Comparison of ENCODE assay signal across 8 cellular contexts in genomic region chr1:212415107-212415841, GRCh38. TPM values are rescaled to one million over a fixed set of nuclear protein-coding genes. Genes with fewer than 3 reads are reported as not detected.
DNase-seq lines count a peak whose midpoint lies in the region; ATAC-seq and TF ChIP-seq lines count a peak whose summit lies in the region.

No MANE protein-coding gene starts in this region.

- no peaks in the 10 kb centered on the region for H3K9me3 Mint-ChIP-seq in activated naive CD4-positive, alpha-beta T cell treated with anti-CD3 and anti-CD28 coated beads for 36 hours

- H3K27me3 ChIP-seq in right cardiac atrium (ENCODE audit: control insufficient read depth, insufficient read depth) = no peaks in the 10 kb centered on the region
- H3K27me3 ChIP-seq in skeletal muscle tissue (ENCODE audit: control insufficient read depth in 3 of 3, insufficient read depth in 3 of 3, low read length in 3 of 3) = no peaks in the 10 kb centered on the region

- H3K9ac ChIP-seq in skeletal muscle tissue (ENCODE audit: low read depth in 1 of 3, low read length in 3 of 3) = peak overlapping the region in 2 of 3 donors; percentile 69 to 83

- no peak for DNase-seq in activated naive CD4-positive, alpha-beta T cell treated with anti-CD3 and anti-CD28 coated beads for 36 hours
- DNase-seq in activated naive CD4-positive, alpha-beta T cell treated with Interleukin-2 at 50 U/mL for 16 hours = no peak
- DNase-seq in right cardiac atrium (no peak), mucosa of descending colon (no peak), mucosa of gallbladder (ENCODE audit: low spot score) (no peak), NCI-H1048 (lab: John Stamatoyannopoulos, UW) (no peak)

- peaks cover 1 to 8% (median 6%) of the 10 kb centered on the region in 3 donors for H3K36me3 ChIP-seq in skeletal muscle tissue (ENCODE audit: control insufficient read depth in 3 of 3, insufficient read depth in 3 of 3, low read length in 3 of 3)
- no peaks in the 10 kb centered on the region for H3K36me3 ChIP-seq in mucosa of descending colon (ENCODE audit: low read depth)

- WGBS in right cardiac atrium = 69% methylated on average over 13 of the region's 13 CpGs

- intact Hi-C loops in activated naive CD4-positive, alpha-beta T cell treated with anti-CD3 and anti-CD28 coated beads for 36 hours (cut with micrococcal nuclease) = loop anchor here (2.0 kb wide), 1 partner anchor 42 kb away; no protein-coding TSS in a partner anchor
- intact Hi-C loops in right cardiac atrium (cut with DNase I) (no loop called here), mucosa of descending colon (cut with DNase I, micrococcal nuclease) (no loop called here)

- no peak overlapping the region for H3K27ac ChIP-seq in right cardiac atrium (ENCODE audit: low read length)
- H3K27ac ChIP-seq in skeletal muscle tissue (ENCODE audit: low read depth, low read length) = peak overlapping the region; percentile 5

- peak overlapping the region; percentile 72 for H3K27ac Mint-ChIP-seq in activated naive CD4-positive, alpha-beta T cell treated with anti-CD3 and anti-CD28 coated beads for 36 hours

- no peaks in the 10 kb centered on the region for H3K9me3 ChIP-seq in right cardiac atrium (ENCODE audit: control insufficient read depth, low read length)
- H3K9me3 ChIP-seq in skeletal muscle tissue (ENCODE audit: control insufficient read depth in 3 of 3, low read length in 3 of 3) = no peaks in the 10 kb centered on the region
- no peaks in the 10 kb centered on the region for H3K9me3 ChIP-seq in mucosa of descending colon

- TF ChIP-seq CTCF in WI38 (IDR thresholded peaks at IDR 0.05; ENCODE audit: low read depth, low read length) = no peak
- TF ChIP-seq CTCF in mucosa of descending colon (IDR thresholded peaks at IDR 0.05) = no peak

- H3K4me3 Mint-ChIP-seq in activated naive CD4-positive, alpha-beta T cell treated with anti-CD3 and anti-CD28 coated beads for 36 hours = peak overlapping the region; percentile 95

- CTCF ChIA-PET in activated naive CD4-positive, alpha-beta T cell treated with anti-CD3 and anti-CD28 coated beads for 36 hours (lab: Charles Lee) = interaction anchor here (1.0 to 2.6 kb wide), 3 partner anchors 40 to 42 kb away, joined by 3 to 16 read pairs (median 5); no protein-coding TSS in a partner anchor

- H3K4me1 ChIP-seq in right cardiac atrium (ENCODE audit: control insufficient read depth, insufficient read depth, low read length) (peaks cover 3% of the 10 kb centered on the region), skeletal muscle tissue (ENCODE audit: control insufficient read depth in 3 of 3, insufficient read depth in 3 of 3, low read length in 3 of 3) (peaks cover 9 to 24% (median 10%) of the 10 kb centered on the region in 3 donors), mucosa of descending colon (ENCODE audit: low read depth) (peaks cover 5% of the 10 kb centered on the region)

- no peaks in the 10 kb centered on the region for H3K27me3 Mint-ChIP-seq in activated naive CD4-positive, alpha-beta T cell treated with anti-CD3 and anti-CD28 coated beads for 36 hours (ENCODE audit: low read depth)

- H3K36me3 Mint-ChIP-seq in activated naive CD4-positive, alpha-beta T cell treated with anti-CD3 and anti-CD28 coated beads for 36 hours (ENCODE audit: low read depth) = peaks cover 9% of the 10 kb centered on the region

- ATAC-seq in right cardiac atrium = no peak
- no peak for ATAC-seq in mucosa of descending colon

- peaks cover 23% of the 10 kb centered on the region for H3K4me1 Mint-ChIP-seq in activated naive CD4-positive, alpha-beta T cell treated with anti-CD3 and anti-CD28 coated beads for 36 hours (ENCODE audit: low read depth)

- peak overlapping the region; percentile 86 for H3K4me3 ChIP-seq in WI38 (ENCODE audit: low read depth, low read length)
- peak overlapping the region; percentile 73 for H3K4me3 ChIP-seq in right cardiac atrium (ENCODE audit: low read length)
- peak overlapping the region; percentile 80 to 97 (median 93) for H3K4me3 ChIP-seq in skeletal muscle tissue (ENCODE audit: low read length in 3 of 3)
- H3K4me3 ChIP-seq in mucosa of descending colon = no peak overlapping the region

RNA-seq across cellular contexts. Expression of gene PACC1, which starts 0.6 kb away (rescaled TPM):
- 10 to 100 TPM in 1 of 2 experiments, 1 to 10 TPM in 1; 9.5 to 10.2 TPM for total RNA-seq in activated naive CD4-positive, alpha-beta T cell treated with anti-CD3 and anti-CD28 coated beads for 36 hours
- total RNA-seq in right cardiac atrium (1 to 10 TPM; 3.2 to 4.9 (median 4.3) TPM), skeletal muscle tissue (5.7 TPM), mucosa of descending colon (1 to 10 TPM; 2.5 to 4.4 (median 3.4) TPM), mucosa of gallbladder (4.0 TPM)
- 2.3 TPM for polyA plus RNA-seq in right cardiac atrium

RNA-seq across cellular contexts. Expression of gene NENF, which starts 17.4 kb away (rescaled TPM):
- 10 to 100 TPM; 27.0 to 30.9 TPM for total RNA-seq in activated naive CD4-positive, alpha-beta T cell treated with anti-CD3 and anti-CD28 coated beads for 36 hours
- total RNA-seq in right cardiac atrium (100 to 1,000 TPM in 3 of 4 donors, 10 to 100 TPM in 1; 99.4 to 117 (median 104) TPM), skeletal muscle tissue (88.2 TPM), mucosa of descending colon (10 to 100 TPM; 30.6 to 43.0 (median 32.5) TPM), mucosa of gallbladder (64.3 TPM)
- 121 TPM for polyA plus RNA-seq in right cardiac atrium
